In genomic region chr19:36116344-36116637, GRCh38 we compare ENCODE assay signal across 9 cellular contexts. TPM values are rescaled to one million over a fixed set of nuclear protein-coding genes. Genes with fewer than 3 reads are reported as not detected.
DNase-seq lines count a peak whose midpoint lies in the region; ATAC-seq and TF ChIP-seq lines count a peak whose summit lies in the region.
"Had no signal": no experiment of that assay in that cellular context is flagged by ENCODE, and none has a peak within 500 bp of the region (broad histone marks: within the 10 kb centered on the region; RNA-seq: fewer than 3 reads in every experiment).

No MANE protein-coding gene starts in this region.

- POLR2A ChIA-PET in naive thymus-derived CD4-positive, alpha-beta T cell (lab: Charles Lee): interaction anchor here (1.1 to 2.6 kb wide), 5 partner anchors 12 to 98 kb away, joined by 4 to 17 read pairs (median 13); partner anchors contain the start of genes CAPNS1, ZNF146 and ZNF565

- H3K9me3 ChIP-seq in naive thymus-derived CD4-positive, alpha-beta T cell (ENCODE audit: control insufficient read depth in 2 of 3, low read length in 3 of 3): no peaks in the 10 kb centered on the region
- no peaks in the 10 kb centered on the region for H3K9me3 ChIP-seq in adrenal gland (replicated peaks in 1 of 3)

- peak overlapping the region; percentile 90 for H3K27ac ChIP-seq in naive thymus-derived CD4-positive, alpha-beta T cell (ENCODE audit: low read depth, low read length)
- H3K27ac ChIP-seq in adrenal gland: peak overlapping the region in 2 of 5 donors; percentile 89 to 92

- H3K4me1 ChIP-seq in naive thymus-derived CD4-positive, alpha-beta T cell (ENCODE audit: control insufficient read depth in 2 of 2, insufficient read depth in 2 of 2, low read length in 2 of 2): peaks cover 14 to 15% of the 10 kb centered on the region in 2 donors
- peaks cover 7 to 22% of the 10 kb centered on the region in 2 donors for H3K4me1 ChIP-seq in adrenal gland (replicated peaks in 1 of 2)

- ATAC-seq in naive thymus-derived CD4-positive, alpha-beta T cell: no peak
- no peak for ATAC-seq in GM21367 (IDR thresholded peaks at IDR 0.05; ENCODE audit: unreplicated experiment)
- no peak for ATAC-seq in left lobe of liver

- peak overlapping the region; percentile 77 for H3K4me3 ChIP-seq in AG09309 (ENCODE audit: control insufficient read depth, low read depth, low read length)
- H3K4me3 ChIP-seq in Jurkat, Clone E6-1 (ENCODE audit: low read length): peak overlapping the region; percentile 79
- H3K4me3 ChIP-seq in choroid plexus epithelial cell (ENCODE audit: low read depth, low read length): peak overlapping the region; percentile 84
- H3K4me3 ChIP-seq in naive thymus-derived CD4-positive, alpha-beta T cell (ENCODE audit: low read length): peak overlapping the region; percentile 97
- H3K4me3 ChIP-seq in adrenal gland: peak overlapping the region in 1 of 4 donors; percentile 89

- peaks cover 12 to 22% (median 18%) of the 10 kb centered on the region in 5 donors for H3K36me3 Mint-ChIP-seq in naive thymus-derived CD4-positive, alpha-beta T cell

- peak overlapping the region in 8 of 9 donors; percentile 6 to 99 (median 98) for H3K27ac Mint-ChIP-seq in naive thymus-derived CD4-positive, alpha-beta T cell

- TF ChIP-seq POLR2A in adrenal gland (IDR thresholded peaks at IDR 0.05): no peak

- WGBS in adrenal gland, 4 donors: 94 to 100% (median 97%) methylated on average over 1 of the region's 1 CpG

- peaks cover 0 to 6% (median 0%) of the 10 kb centered on the region in 11 donors for H3K9me3 Mint-ChIP-seq in naive thymus-derived CD4-positive, alpha-beta T cell

- intact Hi-C loops in naive thymus-derived CD4-positive, alpha-beta T cell (cut with micrococcal nuclease): loop anchor here (5.0 to 10.0 kb wide), 3 partner anchors 221 to 1791 kb away; partner anchors contain the start of genes SIPA1L3 (in 1 of the 2), WDR87 (in 1 of the 2), ZNF540 (in 1 of the 2) and ZNF571 (in 1 of the 2)
- intact Hi-C loops in adrenal gland (cut with DNase I): loop anchor here in 1 of 2 donors (10.0 kb wide), 1 partner anchor 51 kb away; no protein-coding TSS in a partner anchor

- peaks cover 0 to 5% (median 0%) of the 10 kb centered on the region in 5 donors for H3K27me3 Mint-ChIP-seq in naive thymus-derived CD4-positive, alpha-beta T cell

- peaks cover 31 to 56% (median 46%) of the 10 kb centered on the region in 7 donors for H3K4me1 Mint-ChIP-seq in naive thymus-derived CD4-positive, alpha-beta T cell

- TF ChIP-seq CTCF in AG09309 (IDR thresholded peaks at IDR 0.05; ENCODE audit: control insufficient read depth, insufficient read depth, low read depth, low read length, missing control alignments): no peak
- no peak for TF ChIP-seq CTCF in choroid plexus epithelial cell (conservative IDR thresholded peaks at IDR 0.05; ENCODE audit: low read depth, low read length)
- no peak for TF ChIP-seq CTCF in adrenal gland (IDR thresholded peaks at IDR 0.05)

- H3K36me3 ChIP-seq in naive thymus-derived CD4-positive, alpha-beta T cell (ENCODE audit: control insufficient read depth in 2 of 3, insufficient read depth in 3 of 3, low read length in 3 of 3): peaks cover 0 to 55% (median 15%) of the 10 kb centered on the region in 3 experiments
- peaks cover 0 to 40% of the 10 kb centered on the region in 2 donors for H3K36me3 ChIP-seq in adrenal gland (replicated peaks in 1 of 2)

- DNase-seq in AG09309 (ENCODE audit: low read depth) (no peak), choroid plexus epithelial cell (ENCODE audit: low read depth) (no peak), adrenal gland (no peak), pons (ENCODE audit: low spot score) (no peak), left lobe of liver (ENCODE audit: low spot score) (no peak)
- DNase-seq in Jurkat, Clone E6-1 (ENCODE audit: low read depth, low spot score): no peak
- DNase-seq in naive thymus-derived CD4-positive, alpha-beta T cell: no peak
- DNase-seq: stimulated activated CD4-positive, alpha-beta T cell treated with anti-CD3 and anti-CD28 coated beads, Interleukin-15, amount 100 ng/mL, for 24 hours had no signal

- H3K27me3 ChIP-seq in naive thymus-derived CD4-positive, alpha-beta T cell (ENCODE audit: control insufficient read depth in 2 of 2, insufficient read depth in 2 of 2, low read length in 2 of 2): no peaks in the 10 kb centered on the region
- no peaks in the 10 kb centered on the region for H3K27me3 ChIP-seq in adrenal gland

- CTCF ChIA-PET in naive thymus-derived CD4-positive, alpha-beta T cell (lab: Charles Lee): interaction anchor here (3.2 kb wide), 1 partner anchor 11 kb away, joined by 10 read pairs; no protein-coding TSS in a partner anchor

- H3K4me3 Mint-ChIP-seq in naive thymus-derived CD4-positive, alpha-beta T cell: peak overlapping the region; percentile 89 to 98 (median 96)

RNA-seq across cellular contexts. Expression of gene TBCB, which starts 1.0 kb away (rescaled TPM):
- polyA plus RNA-seq in Jurkat, Clone E6-1 (2012; ENCODE audit: insufficient read depth, insufficient read length): 234 TPM
- total RNA-seq in naive thymus-derived CD4-positive, alpha-beta T cell: 100 to 1,000 TPM in 4 of 5 experiments, 10 to 100 TPM in 1; 72.8 to 174 (median 119) TPM
- 100 to 1,000 TPM; 153 to 173 TPM for polyA plus RNA-seq in naive thymus-derived CD4-positive, alpha-beta T cell
- total RNA-seq in adrenal gland (100 to 1,000 TPM in 6 of 8 donors, 10 to 100 TPM in 2; 88.8 to 233 (median 124) TPM), left lobe of liver (33.5 TPM)
- polyA plus RNA-seq in adrenal gland: 100 to 1,000 TPM; 124 to 230 (median 201) TPM

RNA-seq across cellular contexts. Expression of gene POLR2I, which starts 1.6 kb away (rescaled TPM):
- polyA plus RNA-seq in Jurkat, Clone E6-1 (2012; ENCODE audit: insufficient read depth, insufficient read length): 266 TPM
- 10 to 100 TPM; 20.9 to 56.7 (median 44.7) TPM for total RNA-seq in naive thymus-derived CD4-positive, alpha-beta T cell
- polyA plus RNA-seq in naive thymus-derived CD4-positive, alpha-beta T cell: 100 to 1,000 TPM; 153 to 166 TPM
- total RNA-seq in adrenal gland (10 to 100 TPM; 38.0 to 88.3 (median 69.2) TPM), left lobe of liver (43.9 TPM)
- 100 to 1,000 TPM in 1 of 3 donors, 10 to 100 TPM in 2; 58.5 to 127 (median 69.9) TPM for polyA plus RNA-seq in adrenal gland

RNA-seq across cellular contexts. Expression of gene OVOL3, which starts 5.3 kb away (rescaled TPM):
- polyA plus RNA-seq in Jurkat, Clone E6-1 (2012; ENCODE audit: insufficient read depth, insufficient read length): not detected
- total RNA-seq in naive thymus-derived CD4-positive, alpha-beta T cell: not detected
- polyA plus RNA-seq in naive thymus-derived CD4-positive, alpha-beta T cell: not detected
- not detected for total RNA-seq in adrenal gland
- polyA plus RNA-seq in adrenal gland: not detected
- not detected for total RNA-seq in left lobe of liver

RNA-seq across cellular contexts. Expression of gene CAPNS1, which starts 23.6 kb away (rescaled TPM):
- polyA plus RNA-seq in Jurkat, Clone E6-1 (2012; ENCODE audit: insufficient read depth, insufficient read length): 517 TPM
- 100 to 1,000 TPM; 197 to 473 (median 207) TPM for total RNA-seq in naive thymus-derived CD4-positive, alpha-beta T cell
- 10 to 100 TPM; 65.0 to 72.6 TPM for polyA plus RNA-seq in naive thymus-derived CD4-positive, alpha-beta T cell
- 100 to 1,000 TPM in 7 of 8 donors, 10 to 100 TPM in 1; 94.8 to 762 (median 415) TPM for total RNA-seq in adrenal gland
- 100 to 1,000 TPM; 740 to 916 (median 745) TPM for polyA plus RNA-seq in adrenal gland
- total RNA-seq in left lobe of liver: 168 TPM

RNA-seq across cellular contexts. Expression of gene COX7A1, which starts 36.0 kb away (rescaled TPM):
- polyA plus RNA-seq in Jurkat, Clone E6-1 (2012; ENCODE audit: insufficient read depth, insufficient read length): not detected
- total RNA-seq in naive thymus-derived CD4-positive, alpha-beta T cell: not detected
- not detected for polyA plus RNA-seq in naive thymus-derived CD4-positive, alpha-beta T cell
- total RNA-seq in adrenal gland: 100 to 1,000 TPM in 4 of 8 donors, 10 to 100 TPM in 4; 20.4 to 163 (median 85.5) TPM
- polyA plus RNA-seq in adrenal gland: 100 to 1,000 TPM in 2 of 3 donors, 10 to 100 TPM in 1; 31.3 to 232 (median 187) TPM
- 3.9 TPM for total RNA-seq in left lobe of liver
